Comparison of ENCODE assay signal across 18 cellular contexts in the genomic region with DNA sequence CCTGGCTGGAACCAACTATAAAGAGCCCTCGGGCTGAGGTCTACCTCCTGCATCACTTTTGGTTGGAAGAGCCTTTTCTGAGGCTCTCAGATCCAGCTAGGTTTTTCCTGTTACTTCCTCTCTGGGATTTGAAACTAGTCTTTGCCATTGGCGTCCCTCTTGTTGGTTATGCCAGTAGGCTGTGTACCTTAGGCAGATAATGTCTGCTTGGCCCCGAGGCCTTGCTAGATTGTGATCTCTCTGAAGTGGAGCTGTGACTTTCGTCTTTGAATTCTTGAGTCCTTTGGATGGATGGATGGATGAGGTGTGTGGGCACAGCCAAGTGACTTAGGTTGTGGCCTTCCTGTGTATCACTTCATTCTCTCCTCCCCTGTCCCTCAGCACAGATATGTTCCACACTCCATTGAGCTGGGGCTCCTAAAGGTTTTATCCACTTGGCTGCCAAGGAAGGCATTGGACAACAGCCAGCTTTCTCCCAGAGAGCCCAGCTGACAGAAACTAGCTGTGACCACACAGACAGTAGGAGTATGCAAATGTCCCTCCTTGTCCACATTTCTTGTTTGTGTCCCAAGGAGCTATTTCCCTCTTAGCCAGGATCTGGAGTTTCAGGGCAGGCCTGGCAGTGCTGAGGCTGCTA. TPM values are rescaled to one million over a fixed set of nuclear protein-coding genes. Genes with fewer than 3 reads are reported as not detected.
DNase-seq lines count a peak whose midpoint lies in the region; ATAC-seq and TF ChIP-seq lines count a peak whose summit lies in the region.
"Had no signal": no experiment of that assay in that cellular context is flagged by ENCODE, and none has a peak within 500 bp of the region (broad histone marks: within the 10 kb centered on the region; RNA-seq: fewer than 3 reads in every experiment).

No MANE protein-coding gene starts in this region.

- H3K9me3 Mint-ChIP-seq in Caco-2 (ENCODE audit: unreplicated experiment) (no peaks in the 10 kb centered on the region), nephron (no peaks in the 10 kb centered on the region)
- no peaks in the 10 kb centered on the region for H3K9me3 Mint-ChIP-seq in activated T-helper 1 cell treated with anti-CD3 and anti-CD28 coated beads, Interleukin-12 subunit alpha, Interleukin-12 subunit beta, Interleukin-2, Interleukin-4 antibody, amounts not matched to agents 30 ng/mL and 10 ng/mL and 1 ng/mL, durations not matched to agents 14 hours and 24 hours and 36 hours
- H3K9me3 Mint-ChIP-seq: activated CD4-positive, alpha-beta T cell treated with anti-CD3 and anti-CD28 coated beads, Interleukin-2, amount 10 ng/mL, durations not matched to agents 7 days and 5 days; activated T-cell treated with anti-CD3 and anti-CD28 coated beads, Interleukin-2, amount 50 U/mL, for 4 hours; IgD-negative memory B cell had no signal

- DNase-seq in Caco-2, result no peak
- peak; percentile 15 for DNase-seq in NCI-H82 treated with DMSO at 0.1 percent for 48 hours (lab: John Stamatoyannopoulos, UW; ENCODE audit: unreplicated experiment)
- DNase-seq in choroid plexus epithelial cell (ENCODE audit: low read depth), result peak; percentile 30
- no peak for DNase-seq in mucosa of descending colon
- DNase-seq in activated T-helper 1 cell treated with anti-CD3 and anti-CD28 coated beads, Interleukin-12 subunit alpha, Interleukin-12 subunit beta, Interleukin-2, Interleukin-4 antibody, amounts not matched to agents 30 ng/mL and 10 ng/mL and 1 ng/mL, durations not matched to agents 14 hours and 24 hours and 36 hours (ENCODE audit: low spot score), result no peak
- DNase-seq in stimulated activated CD4-positive, alpha-beta T cell treated with anti-CD3 and anti-CD28 coated beads, Interleukin-1b, Interleukin-23, amount 100 ng/mL, for 48 hours, result no peak
- no peak for DNase-seq in cortex of kidney (lab: John Stamatoyannopoulos, UW)
- DNase-seq: activated CD4-positive, alpha-beta T cell treated with anti-CD3 and anti-CD28 coated beads, Interleukin-2, amount 10 ng/mL, durations not matched to agents 7 days and 5 days; activated T-cell treated with anti-CD3 and anti-CD28 coated beads, Interleukin-2, amount 50 U/mL, for 4 hours; NCI-H1436 treated with DMSO at 0.1 percent for 48 hours; NCI-H526 treated with DMSO at 0.1 percent for 48 hours; stimulated activated CD4-positive, alpha-beta T cell treated with anti-CD3 and anti-CD28 coated beads, Interleukin-15, amount 100 ng/mL, for 24 hours had no signal

- H3K36me3 ChIP-seq in Caco-2 (ENCODE audit: control insufficient read depth, insufficient read depth, low read length) (no peaks in the 10 kb centered on the region), mucosa of descending colon (ENCODE audit: low read depth) (peaks cover 5% of the 10 kb centered on the region)

- H3K9me3 ChIP-seq in Caco-2, result no peaks in the 10 kb centered on the region
- no peaks in the 10 kb centered on the region for H3K9me3 ChIP-seq in mucosa of descending colon
- H3K9me3 ChIP-seq: thoracic aorta had no signal

- H3K36me3 Mint-ChIP-seq in Caco-2 (ENCODE audit: insufficient read depth, unreplicated experiment), result peaks cover 25% of the 10 kb centered on the region
- H3K36me3 Mint-ChIP-seq in nephron (ENCODE audit: low read depth), result peaks cover 7% of the 10 kb centered on the region
- peaks cover 26% of the 10 kb centered on the region for H3K36me3 Mint-ChIP-seq in activated T-helper 1 cell treated with anti-CD3 and anti-CD28 coated beads, Interleukin-12 subunit alpha, Interleukin-12 subunit beta, Interleukin-2, Interleukin-4 antibody, amounts not matched to agents 30 ng/mL and 10 ng/mL and 1 ng/mL, durations not matched to agents 14 hours and 24 hours and 36 hours (ENCODE audit: low read depth)

- TF ChIP-seq CTCF in Caco-2 (IDR thresholded peaks at IDR 0.05; ENCODE audit: insufficient read depth in 1 of 2, low read depth in 1 of 2, low read length in 1 of 2, severe bottlenecking in 1 of 2, unreplicated experiment in 1 of 2), result no peak
- TF ChIP-seq CTCF in choroid plexus epithelial cell (conservative IDR thresholded peaks at IDR 0.05; ENCODE audit: low read depth, low read length), result no peak
- TF ChIP-seq CTCF in nephron (IDR thresholded peaks at IDR 0.05; ENCODE audit: unreplicated experiment in 3 of 3), result no peak
- TF ChIP-seq CTCF in mucosa of descending colon (IDR thresholded peaks at IDR 0.05), result no peak

- POLR2A ChIA-PET in Caco-2 (lab: Charles Lee), result interaction anchor here (0.6 to 1.1 kb wide), 4 partner anchors 11 to 246 kb away, joined by 3 to 4 read pairs (median 3); partner anchors contain the start of genes RHOV and RPUSD2

- peaks cover 12% of the 10 kb centered on the region for H3K4me1 Mint-ChIP-seq in Caco-2 (ENCODE audit: low read depth, unreplicated experiment)
- H3K4me1 Mint-ChIP-seq in nephron, result peaks cover 9% of the 10 kb centered on the region
- no peaks in the 10 kb centered on the region for H3K4me1 Mint-ChIP-seq in activated T-helper 1 cell treated with anti-CD3 and anti-CD28 coated beads, Interleukin-12 subunit alpha, Interleukin-12 subunit beta, Interleukin-2, Interleukin-4 antibody, amounts not matched to agents 30 ng/mL and 10 ng/mL and 1 ng/mL, durations not matched to agents 14 hours and 24 hours and 36 hours (ENCODE audit: low read depth)
- H3K4me1 Mint-ChIP-seq: activated CD4-positive, alpha-beta T cell treated with anti-CD3 and anti-CD28 coated beads, Interleukin-2, amount 10 ng/mL, durations not matched to agents 7 days and 5 days; IgD-negative memory B cell had no signal

- H3K4me3 ChIP-seq in Caco-2 (ENCODE audit: low read depth, low read length) (no peak overlapping the region), choroid plexus epithelial cell (ENCODE audit: low read depth, low read length) (no peak overlapping the region), mucosa of descending colon (no peak overlapping the region)
- H3K4me3 ChIP-seq: dorsolateral prefrontal cortex, thoracic aorta had no signal

- no TSS peak for BruUV-seq in Caco-2 (replicated peaks; lab: Mats Ljungman, UMichigan)

- no peak for ATAC-seq in mucosa of descending colon
- ATAC-seq: activated T-cell treated with anti-CD3 and anti-CD28 coated beads, Interleukin-2, amount 50 U/mL, for 4 hours had no signal

- H3K4me1 ChIP-seq in Caco-2, result no peaks in the 10 kb centered on the region
- no peaks in the 10 kb centered on the region for H3K4me1 ChIP-seq in mucosa of descending colon (ENCODE audit: low read depth)

- CTCF ChIA-PET in Caco-2 (lab: Charles Lee), result no interaction called here

- H3K27me3 Mint-ChIP-seq in Caco-2 (ENCODE audit: insufficient read depth, unreplicated experiment), result no peaks in the 10 kb centered on the region
- H3K27me3 Mint-ChIP-seq in nephron (ENCODE audit: low read depth), result no peaks in the 10 kb centered on the region
- H3K27me3 Mint-ChIP-seq in activated T-helper 1 cell treated with anti-CD3 and anti-CD28 coated beads, Interleukin-12 subunit alpha, Interleukin-12 subunit beta, Interleukin-2, Interleukin-4 antibody, amounts not matched to agents 30 ng/mL and 10 ng/mL and 1 ng/mL, durations not matched to agents 14 hours and 24 hours and 36 hours (ENCODE audit: insufficient read depth), result no peaks in the 10 kb centered on the region
- H3K27me3 Mint-ChIP-seq: IgD-negative memory B cell had no signal

- H3K27ac Mint-ChIP-seq in Caco-2 (ENCODE audit: unreplicated experiment) (peak overlapping the region; percentile 89), nephron (peak overlapping the region; percentile 59 to 79 (median 61))
- H3K27ac Mint-ChIP-seq in activated T-helper 1 cell treated with anti-CD3 and anti-CD28 coated beads, Interleukin-12 subunit alpha, Interleukin-12 subunit beta, Interleukin-2, Interleukin-4 antibody, amounts not matched to agents 30 ng/mL and 10 ng/mL and 1 ng/mL, durations not matched to agents 14 hours and 24 hours and 36 hours, result no peak overlapping the region
- H3K27ac Mint-ChIP-seq: activated CD4-positive, alpha-beta T cell treated with anti-CD3 and anti-CD28 coated beads, Interleukin-2, amount 10 ng/mL, durations not matched to agents 7 days and 5 days; IgD-negative memory B cell had no signal

- H3K27me3 ChIP-seq in Caco-2 (replicated peaks; ENCODE audit: control insufficient read depth, insufficient read depth, low read length), result no peaks in the 10 kb centered on the region
- H3K27me3 ChIP-seq: dorsolateral prefrontal cortex had no signal

- H3K4me3 Mint-ChIP-seq in Caco-2 (ENCODE audit: unreplicated experiment), result no peak overlapping the region
- H3K4me3 Mint-ChIP-seq in nephron, result no peak overlapping the region
- H3K4me3 Mint-ChIP-seq in activated T-helper 1 cell treated with anti-CD3 and anti-CD28 coated beads, Interleukin-12 subunit alpha, Interleukin-12 subunit beta, Interleukin-2, Interleukin-4 antibody, amounts not matched to agents 30 ng/mL and 10 ng/mL and 1 ng/mL, durations not matched to agents 14 hours and 24 hours and 36 hours, result no peak overlapping the region
- H3K4me3 Mint-ChIP-seq: activated CD4-positive, alpha-beta T cell treated with anti-CD3 and anti-CD28 coated beads, Interleukin-2, amount 10 ng/mL, durations not matched to agents 7 days and 5 days; activated T-cell treated with anti-CD3 and anti-CD28 coated beads, Interleukin-2, amount 50 U/mL, for 4 hours had no signal

- intact Hi-C loops in Caco-2 (cut with micrococcal nuclease; ENCODE audit: unreplicated experiment), result no loop called here
- intact Hi-C loops in mucosa of descending colon (cut with DNase I, micrococcal nuclease), result no loop called here
- intact Hi-C loops in activated T-helper 1 cell treated with anti-CD3 and anti-CD28 coated beads, Interleukin-12 subunit alpha, Interleukin-12 subunit beta, Interleukin-2, Interleukin-4 antibody, amounts not matched to agents 30 ng/mL and 10 ng/mL and 1 ng/mL, durations not matched to agents 14 hours and 24 hours and 36 hours (cut with micrococcal nuclease), result no loop called here

RNA-seq across cellular contexts. Expression of gene DNAJC17, which starts 7.9 kb away (rescaled TPM):
- total RNA-seq in Caco-2 (2022), result 26.3 and 30.1 TPM in 2 replicates
- 10 to 100 TPM; 29.6 to 47.6 (median 36.5) TPM for total RNA-seq in mucosa of descending colon
- 52.5 and 54.1 TPM in 2 replicates for total RNA-seq in activated T-helper 1 cell treated with anti-CD3 and anti-CD28 coated beads, Interleukin-12 subunit alpha, Interleukin-12 subunit beta, Interleukin-2, Interleukin-4 antibody, amounts not matched to agents 30 ng/mL and 10 ng/mL and 1 ng/mL, durations not matched to agents 14 hours and 24 hours and 36 hours

RNA-seq across cellular contexts. Expression of gene ZFYVE19, which starts 8.3 kb away (rescaled TPM):
- total RNA-seq in Caco-2 (2022) (26.7 and 26.9 TPM in 2 replicates), mucosa of descending colon (10 to 100 TPM; 22.2 to 37.5 (median 36.5) TPM)
- total RNA-seq in activated T-helper 1 cell treated with anti-CD3 and anti-CD28 coated beads, Interleukin-12 subunit alpha, Interleukin-12 subunit beta, Interleukin-2, Interleukin-4 antibody, amounts not matched to agents 30 ng/mL and 10 ng/mL and 1 ng/mL, durations not matched to agents 14 hours and 24 hours and 36 hours, result 36.2 and 38.6 TPM in 2 replicates

RNA-seq across cellular contexts. Expression of gene PPP1R14D, which starts 13.3 kb away (rescaled TPM):
- 0.43 TPM in 1 of 2 replicates, not detected in the other for total RNA-seq in Caco-2 (2022)
- total RNA-seq in mucosa of descending colon, result 100 to 1,000 TPM in 2 of 3 donors, 10 to 100 TPM in 1; 57.5 to 186 (median 154) TPM
- not detected in 2 replicates for total RNA-seq in activated T-helper 1 cell treated with anti-CD3 and anti-CD28 coated beads, Interleukin-12 subunit alpha, Interleukin-12 subunit beta, Interleukin-2, Interleukin-4 antibody, amounts not matched to agents 30 ng/mL and 10 ng/mL and 1 ng/mL, durations not matched to agents 14 hours and 24 hours and 36 hours
- total RNA-seq: activated CD4-positive, alpha-beta T cell treated with anti-CD3 and anti-CD28 coated beads, Interleukin-2, amount 10 ng/mL, durations not matched to agents 7 days and 5 days; activated T-cell treated with anti-CD3 and anti-CD28 coated beads, Interleukin-2, amount 50 U/mL, for 4 hours; dorsolateral prefrontal cortex; posterior vena cava; T-helper 2 cell treated with Interferon-gamma antibody and Interleukin-4, amounts not matched to agents 100 ng/mL and 5 ng/mL, for 36 hours; thoracic aorta had no signal

RNA-seq across cellular contexts. Expression of gene SPINT1, which starts 28.7 kb away (rescaled TPM):
- total RNA-seq in Caco-2 (2022), result 290 and 305 TPM in 2 replicates
- 100 to 1,000 TPM; 167 to 415 (median 324) TPM for total RNA-seq in mucosa of descending colon
- 11.0 and 12.4 TPM in 2 replicates for total RNA-seq in activated T-helper 1 cell treated with anti-CD3 and anti-CD28 coated beads, Interleukin-12 subunit alpha, Interleukin-12 subunit beta, Interleukin-2, Interleukin-4 antibody, amounts not matched to agents 30 ng/mL and 10 ng/mL and 1 ng/mL, durations not matched to agents 14 hours and 24 hours and 36 hours

RNA-seq across cellular contexts. Expression of gene C15orf62, which starts 45.4 kb away (rescaled TPM):
- total RNA-seq in Caco-2 (2022) (0.91 and 1.3 TPM in 2 replicates), mucosa of descending colon (under 1 TPM; 0.32 to 0.63 (median 0.35) TPM)
- total RNA-seq in activated T-helper 1 cell treated with anti-CD3 and anti-CD28 coated beads, Interleukin-12 subunit alpha, Interleukin-12 subunit beta, Interleukin-2, Interleukin-4 antibody, amounts not matched to agents 30 ng/mL and 10 ng/mL and 1 ng/mL, durations not matched to agents 14 hours and 24 hours and 36 hours, result 0.36 and 0.37 TPM in 2 replicates

Comparison
In these comparisons a context has a peak if more than half of its experiments do, and no peak if none do; other contexts are left out.
1. DNase-seq: peak in NCI-H82 treated with DMSO at 0.1 percent for 48 hours (single experiment) and choroid plexus epithelial cell (single experiment); none in Caco-2 (0 of 2), mucosa of descending colon (0 of 3), activated T-helper 1 cell treated with anti-CD3 and anti-CD28 coated beads, Interleukin-12 subunit alpha, Interleukin-12 subunit beta, Interleukin-2, Interleukin-4 antibody, amounts not matched to agents 30 ng/mL and 10 ng/mL and 1 ng/mL, durations not matched to agents 14 hours and 24 hours and 36 hours (single experiment), stimulated activated CD4-positive, alpha-beta T cell treated with anti-CD3 and anti-CD28 coated beads, Interleukin-1b, Interleukin-23, amount 100 ng/mL, for 48 hours (single experiment) and cortex of kidney (single experiment).
2. RNA of gene PPP1R14D, which starts 13.3 kb away (total RNA-seq): 57.5 to 186 TPM in mucosa of descending colon; 0.43 TPM in Caco-2 and not detected in activated T-helper 1 cell treated with anti-CD3 and anti-CD28 coated beads, Interleukin-12 subunit alpha, Interleukin-12 subunit beta, Interleukin-2, Interleukin-4 antibody, amounts not matched to agents 30 ng/mL and 10 ng/mL and 1 ng/mL, durations not matched to agents 14 hours and 24 hours and 36 hours; every median in the first group is over 10 times any median in the second.